In the genomic region with DNA sequence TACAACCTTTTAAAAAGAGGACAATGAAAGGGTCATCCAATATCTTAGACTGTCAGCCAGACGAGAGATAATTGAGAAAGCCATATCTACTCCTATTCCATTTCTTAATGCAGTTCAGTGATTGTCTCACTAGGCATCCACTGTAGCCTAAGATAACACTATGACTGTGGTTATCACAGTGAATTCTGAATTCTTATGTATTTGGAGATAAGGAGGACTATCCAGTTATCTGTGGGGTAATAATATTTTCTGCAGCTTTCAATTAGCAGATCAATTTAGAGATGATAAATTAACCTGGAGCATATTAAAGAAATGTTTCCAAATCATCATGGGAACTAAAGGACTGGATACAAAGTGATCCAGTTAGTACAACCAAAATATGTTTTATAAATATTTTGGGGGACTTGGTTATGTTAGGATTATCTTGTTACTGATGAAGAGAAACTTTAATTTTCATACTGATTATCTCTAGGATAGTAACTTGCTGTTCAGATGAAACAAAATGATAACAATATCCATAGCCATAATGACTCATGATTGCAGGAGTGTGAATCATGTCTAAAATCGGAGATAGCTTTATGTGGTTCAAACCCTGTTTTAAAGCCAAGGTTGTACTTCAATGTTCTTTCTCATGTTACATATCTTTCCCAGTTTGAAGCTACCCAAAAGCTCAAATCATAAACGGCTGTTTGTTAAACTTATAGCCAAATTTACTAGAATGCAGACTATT, we compare ENCODE assay signal across 19 cellular contexts.
"Had no signal": no experiment of that assay in that cellular context is flagged by ENCODE, and none has a peak within 500 bp of the region (broad histone marks: within the 10 kb centered on the region; RNA-seq: fewer than 3 reads in every experiment).

No MANE protein-coding gene starts in this region.

- H3K4me1 Mint-ChIP-seq: naive B cell, nephron progenitor cell had no signal

- H3K27ac Mint-ChIP-seq: naive B cell, nephron progenitor cell had no signal

- H3K9me3 Mint-ChIP-seq: nephron progenitor cell had no signal

- H3K27me3 Mint-ChIP-seq: naive B cell had no signal

- H3K4me3 ChIP-seq: dorsolateral prefrontal cortex, hepatocyte, lung, stomach, thoracic aorta, transverse colon had no signal

- DNase-seq: cortex of kidney; dorsolateral prefrontal cortex; effector CD8-positive, alpha-beta T cell; head of caudate nucleus; left colon; left ventricle myocardium superior; mesenchymal stem cell; naive B cell; nephron progenitor cell; stimulated activated CD4-positive, alpha-beta T cell treated with anti-CD3 and anti-CD28 coated beads, Interleukin-2, amount 100 ng/mL, for 24 hours; stimulated activated naive CD4-positive, alpha-beta T cell; stomach; substantia nigra; transverse colon had no signal

- H3K4me3 Mint-ChIP-seq: naive B cell, nephron progenitor cell had no signal

- ATAC-seq: foreskin keratinocyte, left colon, left ventricle myocardium superior, sciatic nerve had no signal

- H3K36me3 Mint-ChIP-seq: naive B cell had no signal
